Comparison of ENCODE assay signal across 8 cellular contexts in the genomic region with DNA sequence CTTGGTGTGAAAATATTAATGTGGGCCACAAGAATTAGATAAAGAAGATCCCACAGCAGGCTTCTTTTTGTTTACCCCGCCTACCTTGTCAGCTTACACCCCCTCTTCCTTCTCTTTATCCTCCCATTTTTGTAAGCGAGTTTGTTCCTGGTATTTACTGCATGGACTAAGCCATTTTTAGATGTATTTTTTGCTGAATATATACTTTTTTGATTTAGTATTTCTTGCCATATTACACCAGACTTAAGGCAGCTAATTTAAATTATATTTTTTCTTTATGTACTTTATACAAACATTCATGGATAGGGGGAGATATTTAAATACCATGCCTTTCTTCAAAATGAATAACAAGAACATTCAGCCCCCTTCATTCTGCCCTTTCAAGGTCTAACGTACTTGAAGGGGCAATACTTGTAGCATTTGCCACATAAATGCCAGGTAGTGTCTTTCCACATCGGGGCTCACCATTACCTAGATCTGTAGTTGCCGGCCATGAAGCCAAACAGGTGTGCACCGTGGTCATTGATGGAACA.
DNase-seq lines count a peak whose midpoint lies in the region; ATAC-seq and TF ChIP-seq lines count a peak whose summit lies in the region.

No MANE protein-coding gene starts in this region.

- no peak for TF ChIP-seq CTCF in fibroblast of lung (conservative IDR thresholded peaks at IDR 0.05 in 1 of 2, IDR thresholded peaks at IDR 0.05 in 1 of 2; ENCODE audit: low read depth in 1 of 2, low read length in 2 of 2)

- no peaks in the 10 kb centered on the region for H3K9me3 ChIP-seq in fibroblast of lung (ENCODE audit: control insufficient read depth, insufficient read depth, low read depth, low read length)

- peak overlapping the region; percentile 68 for H2AFZ ChIP-seq in fibroblast of lung (ENCODE audit: low read length)

- peaks cover 17% of the 10 kb centered on the region for H3K79me2 ChIP-seq in fibroblast of lung (ENCODE audit: control insufficient read depth, insufficient read depth, low read length)

- peak; percentile 14 for ATAC-seq in GM18868 (IDR thresholded peaks at IDR 0.05; ENCODE audit: unreplicated experiment)
- ATAC-seq in sciatic nerve, result peak; percentile 16
- ATAC-seq in GM18873 (IDR thresholded peaks at IDR 0.05; ENCODE audit: low FRiP score, unreplicated experiment), result no peak

- DNase-seq in SK-N-DZ (ENCODE audit: low spot score), result peak; percentile 10
- peak in 1 of 2 donors; percentile 50 for DNase-seq in fibroblast of lung (ENCODE audit: low read depth in 2 of 2)
- DNase-seq in sciatic nerve (ENCODE audit: low spot score), result no peak
- DNase-seq in inferior parietal cortex (ENCODE audit: extremely low spot score), result no peak
- no peak for DNase-seq in globus pallidus (ENCODE audit: low spot score)
- no peak for DNase-seq in NCI-H1694 (lab: John Stamatoyannopoulos, UW)

- intact Hi-C loops in sciatic nerve (cut with DNase I), result no loop called here

- H3K9ac ChIP-seq in fibroblast of lung (ENCODE audit: insufficient read depth, low read length), result no peak overlapping the region

- H3K27me3 ChIP-seq in fibroblast of lung (ENCODE audit: control insufficient read depth, insufficient read depth, low read length), result no peaks in the 10 kb centered on the region

- H3K4me2 ChIP-seq in fibroblast of lung (ENCODE audit: extremely low read depth, insufficient read depth, low read length), result peak overlapping the region; percentile 87

- H3K4me3 ChIP-seq in fibroblast of lung (replicated peaks in 1 of 4; ENCODE audit: control extremely low read depth in 1 of 4, insufficient read depth in 1 of 4, low read depth in 3 of 4, low read length in 4 of 4), result peak overlapping the region; percentile 35 to 71 (median 56)

- H3K27ac ChIP-seq in fibroblast of lung (ENCODE audit: insufficient read depth, low read length), result no peak overlapping the region

- H3K4me1 ChIP-seq in fibroblast of lung (ENCODE audit: control insufficient read depth, extremely low read depth, insufficient read depth, low read length), result no peaks in the 10 kb centered on the region

- H3K36me3 ChIP-seq in fibroblast of lung (ENCODE audit: control insufficient read depth, insufficient read depth, low read length), result no peaks in the 10 kb centered on the region

- no peaks in the 10 kb centered on the region for H4K20me1 ChIP-seq in fibroblast of lung (ENCODE audit: control insufficient read depth, extremely low read depth, insufficient read depth, low read length)
